In genomic region chr18:11613073-11613472, GRCh38 we compare ENCODE assay signal across 4 cellular contexts. TPM values are rescaled to one million over a fixed set of nuclear protein-coding genes. Genes with fewer than 3 reads are reported as not detected.
"Had no signal": no experiment of that assay in that cellular context is flagged by ENCODE, and none has a peak within 500 bp of the region (broad histone marks: within the 10 kb centered on the region; RNA-seq: fewer than 3 reads in every experiment).

No MANE protein-coding gene starts in this region.

RNA-seq across cellular contexts. Expression of gene SLC35G4, which starts 3.7 kb away (rescaled TPM):
- total RNA-seq: LHCN-M2, M059J, MCF 10A, NCI-H460 had no signal
